In genomic region chr7:134613623-134614347, GRCh38 we compare ENCODE assay signal across 12 cellular contexts. TPM values are rescaled to one million over a fixed set of nuclear protein-coding genes. Genes with fewer than 3 reads are reported as not detected.
DNase-seq lines count a peak whose midpoint lies in the region; ATAC-seq, FAIRE-seq and TF ChIP-seq lines count a peak whose summit lies in the region.
"Had no signal": no experiment of that assay in that cellular context is flagged by ENCODE, and none has a peak within 500 bp of the region (broad histone marks: within the 10 kb centered on the region; RNA-seq: fewer than 3 reads in every experiment).

No MANE protein-coding gene starts in this region.

- TF ChIP-seq POLR2A in HepG2 (IDR thresholded peaks at IDR 0.05; ENCODE audit: insufficient read depth in 1 of 2, low read depth in 2 of 2, low read length in 2 of 2): no peak

- no TSS peak for BruUV-seq in HepG2 (replicated peaks; lab: Mats Ljungman, UMichigan)

- TF ChIP-seq RAD21 in HepG2 (CRISPR knock-in tag; IDR thresholded peaks at IDR 0.05): no peak

- H3K4me3 Mint-ChIP-seq in CD8-positive, alpha-beta memory T cell: no peak overlapping the region
- H3K4me3 Mint-ChIP-seq: stimulated activated naive B cell treated with anti-CD40 and anti-IgM and Interleukin-4, amounts not matched to agents 10 μg/mL and 1 μg/mL and 100 μg/mL, for 72 hours had no signal

- intact Hi-C loops in HepG2 (cut with micrococcal nuclease; ENCODE audit: unreplicated experiment): no loop called here

- H4K20me1 ChIP-seq in HepG2 (ENCODE audit: insufficient read depth, low read length): no peaks in the 10 kb centered on the region

- no peak overlapping the region for H3K27ac Mint-ChIP-seq in CD8-positive, alpha-beta memory T cell
- H3K27ac Mint-ChIP-seq: stimulated activated naive B cell treated with anti-CD40 and anti-IgM and Interleukin-4, amounts not matched to agents 10 μg/mL and 1 μg/mL and 100 μg/mL, for 72 hours had no signal

- H3K4me1 ChIP-seq in HepG2 (ENCODE audit: insufficient read depth, low read length): no peaks in the 10 kb centered on the region
- H3K4me1 ChIP-seq in CD8-positive, alpha-beta memory T cell (ENCODE audit: insufficient read depth, low read length): no peaks in the 10 kb centered on the region

- H3K9me3 Mint-ChIP-seq in CD8-positive, alpha-beta memory T cell: peaks cover 0 to 2% (median 0%) of the 10 kb centered on the region in 5 donors

- peak overlapping the region; percentile 59 for H3K27ac ChIP-seq in AG04450 (ENCODE audit: low read depth, low read length)
- H3K27ac ChIP-seq in HepG2 (ENCODE audit: extremely low read length, insufficient read depth, low read length): no peak overlapping the region
- no peak overlapping the region for H3K27ac ChIP-seq in CD8-positive, alpha-beta memory T cell (ENCODE audit: low read depth, low read length)

- no peak overlapping the region for H2AFZ ChIP-seq in HepG2 (ENCODE audit: low read length)

- TF ChIP-seq CTCF in AG04450 (IDR thresholded peaks at IDR 0.05; ENCODE audit: low read depth, low read length): 0 out of 2 replicates have a peak, but pooled peaks have one; percentile 14
- TF ChIP-seq CTCF in astrocyte of the spinal cord (IDR thresholded peaks at IDR 0.05; ENCODE audit: low read depth, low read length): no peak
- TF ChIP-seq CTCF in HepG2 (CRISPR knock-in tag; IDR thresholded peaks at IDR 0.05): no peak

- peaks cover 0 to 1% (median 0%) of the 10 kb centered on the region in 3 donors for H3K36me3 Mint-ChIP-seq in CD8-positive, alpha-beta memory T cell
- H3K36me3 Mint-ChIP-seq: stimulated activated naive B cell treated with anti-CD40 and anti-IgM and Interleukin-4, amounts not matched to agents 10 μg/mL and 1 μg/mL and 100 μg/mL, for 72 hours had no signal

- H3K27me3 Mint-ChIP-seq in CD8-positive, alpha-beta memory T cell: peaks cover 4 to 37% of the 10 kb centered on the region in 2 donors

- no peak overlapping the region for H3K4me2 ChIP-seq in HepG2 (ENCODE audit: low read depth, low read length)

- in situ Hi-C loops in astrocyte of the spinal cord (cut with HindIII; ENCODE audit: low sequenced_read_pairs) (no loop called here), HepG2 (cut with HindIII; ENCODE audit: extremely low pct_ligation_motif_present, low pct_unique_long_range_greater_than_20kb) (no loop called here)

- H3K9me3 ChIP-seq in AG04450 (ENCODE audit: control insufficient read depth, insufficient read depth, low read length): no peaks in the 10 kb centered on the region
- no peaks in the 10 kb centered on the region for H3K9me3 ChIP-seq in HepG2 (ENCODE audit: low read length)
- no peaks in the 10 kb centered on the region for H3K9me3 ChIP-seq in CD8-positive, alpha-beta memory T cell (ENCODE audit: low read length)

- TF ChIP-seq EP300 in HepG2 (IDR thresholded peaks at IDR 0.05; ENCODE audit: low read depth in 2 of 2, low read length in 2 of 2): no peak
- no peak for TF ChIP-seq EP300 in HepG2 (CRISPR knock-in tag; IDR thresholded peaks at IDR 0.05; ENCODE audit: borderline replicate concordance)

- CTCF ChIA-PET in AG04450 (lab: Charles Lee) (interaction anchor here (0.6 to 2.7 kb wide), 4 partner anchors 8 to 181 kb away, joined by 3 to 8 read pairs (median 6); no protein-coding TSS in a partner anchor), HepG2 (lab: Yijun Ruan, JAX; ENCODE audit: low intra/inter-chr PET ratio, low total read pairs) (no interaction called here)
- CTCF ChIA-PET in CD8-positive, alpha-beta memory T cell (lab: Charles Lee): no interaction called here

- H3K27me3 ChIP-seq in AG04450 (ENCODE audit: control insufficient read depth, insufficient read depth, low read length) (no peaks in the 10 kb centered on the region), HepG2 (ENCODE audit: control insufficient read depth in 1 of 2, insufficient read depth in 2 of 2, low read length in 2 of 2) (peaks cover 0 to 5% of the 10 kb centered on the region in 2 experiments; a peak in 1 of 5 replicates)
- no peaks in the 10 kb centered on the region for H3K27me3 ChIP-seq in CD8-positive, alpha-beta memory T cell (ENCODE audit: insufficient read depth, low read length, poor library complexity, severe bottlenecking)

- no peaks in the 10 kb centered on the region for H3K4me1 Mint-ChIP-seq in CD8-positive, alpha-beta memory T cell

- H3K79me2 ChIP-seq in HepG2 (ENCODE audit: insufficient read depth, low read length): no peaks in the 10 kb centered on the region

- no peak overlapping the region for H3K9ac ChIP-seq in HepG2 (ENCODE audit: insufficient read depth, low read depth, low read length)

- no peaks in the 10 kb centered on the region for H3K36me3 ChIP-seq in HepG2 (replicated peaks in 1 of 2; ENCODE audit: control insufficient read depth in 1 of 2, insufficient read depth in 2 of 2, low read length in 2 of 2)
- H3K36me3 ChIP-seq in CD8-positive, alpha-beta memory T cell (ENCODE audit: insufficient read depth, low read length): no peaks in the 10 kb centered on the region

- no peak overlapping the region for H3K4me3 ChIP-seq in AG04450 (ENCODE audit: low read depth, low read length)
- no peak overlapping the region for H3K4me3 ChIP-seq in astrocyte of the spinal cord (ENCODE audit: low read depth, low read length)
- no peak overlapping the region for H3K4me3 ChIP-seq in HepG2 (replicated peaks in 1 of 3; ENCODE audit: insufficient read depth in 1 of 3, low read depth in 2 of 3, low read length in 3 of 3)
- H3K4me3 ChIP-seq in CD8-positive, alpha-beta memory T cell (ENCODE audit: low read length): no peak overlapping the region

- POLR2A ChIA-PET in AG04450 (lab: Yijun Ruan, JAX) (interaction anchor here (0.9 kb wide), 1 partner anchor 33 kb away, joined by 6 read pairs; the partner anchor contains the start of gene BPGM), HepG2 (lab: Yijun Ruan, JAX) (no interaction called here)
- POLR2A ChIA-PET in CD8-positive, alpha-beta memory T cell (lab: Charles Lee): no interaction called here

- no peak for FAIRE-seq in HepG2 (lab: Jason Lieb, UNC)

- DNase-seq in AG04450 (ENCODE audit: low read depth, low spot score) (peak; percentile 91), HS-27A (ENCODE audit: low read depth) (peak; percentile 77), astrocyte of the spinal cord (ENCODE audit: low read depth, low spot score) (peak; percentile 99), HepG2 (ENCODE audit: low spot score) (no peak), OCI-M2 (lab: John Stamatoyannopoulos, UW; ENCODE audit: unreplicated experiment) (no peak), superior temporal gyrus (ENCODE audit: extremely low spot score) (no peak), cerebellar cortex (ENCODE audit: low spot score) (no peak)
- no peak for DNase-seq in CD8-positive, alpha-beta memory T cell
- DNase-seq: activated effector memory CD4-positive, alpha-beta T cell treated with Interleukin-2 at 50 U/mL for 16 hours; midbrain; NCI-H510A treated with DMSO at 0.1 percent for 48 hours; stimulated activated naive B cell treated with anti-CD40 and anti-IgM and Interleukin-4, amounts not matched to agents 10 μg/mL and 1 μg/mL and 100 μg/mL, for 72 hours had no signal

- 2% methylated on average over 3 of the region's 3 CpGs for WGBS in HepG2 (ENCODE audit: low lambda C conversion rate)

- no peak for ATAC-seq in HepG2

TF ChIP-seq in HepG2, 621 proteins besides CTCF, POLR2A, EP300 and RAD21 (continues in another document):
- TF ChIP-seq JUNB (CRISPR knock-in tag; IDR thresholded peaks at IDR 0.05; ENCODE audit: borderline replicate concordance) (no peak), ELF1 (CRISPR knock-in tag; IDR thresholded peaks at IDR 0.05) (no peak), ZNF354B (CRISPR knock-in tag; IDR thresholded peaks at IDR 0.05) (no peak), RNF219 (CRISPR knock-in tag; IDR thresholded peaks at IDR 0.05) (no peak)

RNA-seq across cellular contexts. Expression of gene BPGM, which starts 32.9 kb away (rescaled TPM):
- 31.2 and 43.1 TPM in 2 replicates for polyA plus RNA-seq in AG04450 (2011; rRNA removed)
- polyA minus RNA-seq in AG04450 (2011; rRNA and poly(A)+ RNA removed): 12.7 and 17.1 TPM in 2 replicates
- total RNA-seq in HepG2 (2016; rRNA removed; fragmentation: Illumina TruSeq; extraction: Trizol): 7.5 and 10.7 TPM in 2 replicates
- 2.2 and 3.2 TPM in 2 replicates for total RNA-seq in HepG2 (2016; cell fraction: cytosol; rRNA removed; fragmentation: Illumina TruSeq; extraction: Trizol; ENCODE audit: low read depth)
- 7.6 and 10.7 TPM in 2 replicates for total RNA-seq in HepG2 (2016; cell fraction: insoluble cytoplasmic fraction; rRNA removed; fragmentation: Illumina TruSeq; extraction: Trizol)
- 7.3 and 7.9 TPM in 2 replicates for total RNA-seq in HepG2 (2016; cell fraction: membrane; rRNA removed; fragmentation: Illumina TruSeq; extraction: Trizol)
- 3.5 and 4.5 TPM in 2 replicates for total RNA-seq in HepG2 (2016; cell fraction: nucleus; rRNA removed; fragmentation: Illumina TruSeq; extraction: Trizol)
- 3.1 and 4.0 TPM in 2 replicates for polyA plus RNA-seq in HepG2 (2011; rRNA removed)
- 2.3 and 4.0 TPM in 2 replicates for polyA plus RNA-seq in HepG2 (2011; cell fraction: cytosol; rRNA removed)
- polyA plus RNA-seq in HepG2 (2011; cell fraction: nucleus; rRNA removed): 1.1 and 2.2 TPM in 2 replicates
- 3.4 and 4.2 TPM in 2 replicates for polyA plus RNA-seq in HepG2 (2012)
- polyA plus RNA-seq in HepG2 (2016; cell fraction: cytosol; fragmentation: Illumina TruSeq; extraction: Trizol; ENCODE audit: low read depth): 1.8 and 2.7 TPM in 2 replicates
- polyA plus RNA-seq in HepG2 (2016; cell fraction: insoluble cytoplasmic fraction; fragmentation: Illumina TruSeq; extraction: Trizol; ENCODE audit: low read depth): 10.6 and 11.1 TPM in 2 replicates
- polyA plus RNA-seq in HepG2 (2016; cell fraction: membrane; fragmentation: Illumina TruSeq; extraction: Trizol; ENCODE audit: low read depth): 7.4 and 7.5 TPM in 2 replicates
- 3.8 and 4.5 TPM in 2 replicates for polyA plus RNA-seq in HepG2 (2016; cell fraction: nucleus; fragmentation: Illumina TruSeq; extraction: Trizol; ENCODE audit: insufficient read depth, low read depth)
- 1.1 and 4.0 TPM in 2 replicates for polyA minus RNA-seq in HepG2 (2011; rRNA and poly(A)+ RNA removed; ENCODE audit: low replicate concordance)
- 0.88 and 2.1 TPM in 2 replicates for polyA minus RNA-seq in HepG2 (2011; cell fraction: cytosol; rRNA and poly(A)+ RNA removed)
- 2.8 and 5.0 TPM in 2 replicates for polyA minus RNA-seq in HepG2 (2011; cell fraction: nucleus; rRNA and poly(A)+ RNA removed)
- total RNA-seq in CD8-positive, alpha-beta memory T cell: 10 to 100 TPM; 25.4 to 27.1 TPM
- polyA plus RNA-seq in CD8-positive, alpha-beta memory T cell: 26.8 TPM

Comparison
In these comparisons a context has a peak if more than half of its experiments do, and no peak if none do; other contexts are left out.
1. DNase-seq: peak in AG04450 (single experiment), HS-27A (single experiment) and astrocyte of the spinal cord (single experiment); none in HepG2 (single experiment), OCI-M2 (single experiment), superior temporal gyrus (single experiment), cerebellar cortex (single experiment) and CD8-positive, alpha-beta memory T cell (0 of 5).